Comparison of ENCODE assay signal across 15 cellular contexts in the genomic region with DNA sequence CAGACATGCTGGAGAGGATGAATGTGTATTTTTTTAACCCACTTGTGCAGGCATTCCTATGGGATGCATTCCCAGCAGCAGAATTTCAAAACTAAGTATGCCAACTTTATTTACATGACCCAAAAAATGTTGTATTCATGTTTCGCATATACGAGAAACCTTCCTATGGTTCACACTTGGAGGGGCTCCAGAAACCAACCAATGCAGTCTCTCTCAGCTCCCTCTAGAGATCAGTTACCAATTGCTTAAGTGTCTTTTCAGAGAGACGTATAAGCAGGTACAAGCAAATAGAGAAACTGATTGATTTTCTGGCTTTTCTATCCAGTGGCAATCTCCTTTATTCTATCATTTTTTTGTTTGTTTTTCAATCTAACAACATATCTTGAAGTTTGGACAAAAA. TPM values are rescaled to one million over a fixed set of nuclear protein-coding genes. Genes with fewer than 3 reads are reported as not detected.
DNase-seq lines count a peak whose midpoint lies in the region; TF ChIP-seq lines count a peak whose summit lies in the region.
"Had no signal": no experiment of that assay in that cellular context is flagged by ENCODE, and none has a peak within 500 bp of the region (broad histone marks: within the 10 kb centered on the region; RNA-seq: fewer than 3 reads in every experiment).

No MANE protein-coding gene starts in this region.

- H3K4me3 ChIP-seq in H7 (ENCODE audit: insufficient read depth, low read depth, low read length) (no peak overlapping the region), LNCaP clone FGC (ENCODE audit: low read depth, low read length) (no peak overlapping the region), osteoblast (ENCODE audit: insufficient read depth, low read length) (no peak overlapping the region), hepatocyte (no peak overlapping the region)
- H3K4me3 ChIP-seq: BLaER1 treated with 17β-estradiol and CSF1 and Interleukin-3, amounts not matched to agents 10 nM and 100 nM; MG63 had no signal

- H3K4me1 ChIP-seq in osteoblast (ENCODE audit: insufficient read depth, low read length) (peaks cover 18% of the 10 kb centered on the region), hepatocyte (ENCODE audit: insufficient read depth) (no peaks in the 10 kb centered on the region)

- H3K4me1 Mint-ChIP-seq in chondrocyte (ENCODE audit: low read depth) = peaks cover 31% of the 10 kb centered on the region

- 91% methylated on average over 3 of the region's 3 CpGs for WGBS in hepatocyte (ENCODE audit: low lambda C conversion rate, missing lambda C conversion rate)

- TF ChIP-seq CTCF in LNCaP clone FGC (IDR thresholded peaks at IDR 0.05; ENCODE audit: control insufficient read depth, extremely low read depth, insufficient read depth) (0 out of 2 replicates have a peak, but pooled peaks have one; percentile 4), chondrocyte (IDR thresholded peaks at IDR 0.05) (peak; percentile 57), osteoblast (IDR thresholded peaks at IDR 0.05; ENCODE audit: extremely low read depth, low read depth, low read length) (no peak), hepatocyte (IDR thresholded peaks at IDR 0.05; ENCODE audit: poor library complexity) (no peak)

- no peaks in the 10 kb centered on the region; the same call in 1 of the 2 replicates for H3K36me3 ChIP-seq in H7 (replicated peaks; ENCODE audit: control insufficient read depth, insufficient read depth, low read length)
- peaks cover 8% of the 10 kb centered on the region for H3K36me3 ChIP-seq in osteoblast (ENCODE audit: insufficient read depth, low read length)
- H3K36me3 ChIP-seq in hepatocyte (replicated peaks; ENCODE audit: insufficient read depth, low read depth) = no peaks in the 10 kb centered on the region

- H3K27ac Mint-ChIP-seq in chondrocyte (ENCODE audit: unreplicated experiment) = no peak overlapping the region

- H3K9me2 ChIP-seq in hepatocyte (replicated peaks; ENCODE audit: insufficient read depth) = no peaks in the 10 kb centered on the region
- H3K9me2 ChIP-seq: SK-N-SH had no signal

- H3K4me3 Mint-ChIP-seq in chondrocyte (ENCODE audit: unreplicated experiment) = no peak overlapping the region

- peaks cover 8% of the 10 kb centered on the region for H3K36me3 Mint-ChIP-seq in chondrocyte (ENCODE audit: low read depth)

- no peak overlapping the region for H2AFZ ChIP-seq in osteoblast (ENCODE audit: low read length)
- H2AFZ ChIP-seq in hepatocyte = no peak overlapping the region

- peaks cover 9% of the 10 kb centered on the region for H3K79me2 ChIP-seq in osteoblast (ENCODE audit: insufficient read depth, low read length)
- H3K79me2 ChIP-seq in hepatocyte = peaks cover 18% of the 10 kb centered on the region

- H3K27ac ChIP-seq in osteoblast (ENCODE audit: low read depth, low read length) (no peak overlapping the region), hepatocyte (no peak overlapping the region)
- H3K27ac ChIP-seq: BLaER1 treated with 17β-estradiol and CSF1 and Interleukin-3, amounts not matched to agents 10 nM and 100 nM had no signal

- peaks cover 9% of the 10 kb centered on the region for H3K9me3 Mint-ChIP-seq in chondrocyte (ENCODE audit: low read depth)

- peaks cover 11% of the 10 kb centered on the region for H4K20me1 ChIP-seq in osteoblast (ENCODE audit: insufficient read depth, low read length)
- no peaks in the 10 kb centered on the region for H4K20me1 ChIP-seq in hepatocyte (ENCODE audit: insufficient read depth, poor library complexity, severe bottlenecking)

- H3K4me2 ChIP-seq in osteoblast (ENCODE audit: insufficient read depth, low read length) (no peak overlapping the region), hepatocyte (no peak overlapping the region)
- H3K4me2 ChIP-seq: BLaER1 treated with 17β-estradiol and CSF1 and Interleukin-3, amounts not matched to agents 10 nM and 100 nM; SK-N-SH had no signal

- H3K9me3 ChIP-seq in osteoblast (ENCODE audit: low read depth, low read length) (no peaks in the 10 kb centered on the region), hepatocyte (ENCODE audit: low read depth) (no peaks in the 10 kb centered on the region)
- H3K9me3 ChIP-seq: MG63, SK-N-SH had no signal

- no peaks in the 10 kb centered on the region for H3K27me3 ChIP-seq in H7 (ENCODE audit: control insufficient read depth, insufficient read depth, low read length)
- H3K27me3 ChIP-seq in osteoblast (ENCODE audit: insufficient read depth, low read length) = no peaks in the 10 kb centered on the region
- no peaks in the 10 kb centered on the region for H3K27me3 ChIP-seq in hepatocyte
- H3K27me3 ChIP-seq: BLaER1 treated with 17β-estradiol and CSF1 and Interleukin-3, amounts not matched to agents 10 nM and 100 nM; MG63 had no signal

- DNase-seq in H7 (peak; percentile 46), LNCaP clone FGC (ENCODE audit: low read depth) (no peak), chondrocyte (ENCODE audit: low spot score) (no peak), osteoblast (ENCODE audit: insufficient read length, low spot score, missing footprints) (peak; percentile 90), C1 segment of cervical spinal cord (lab: John Stamatoyannopoulos, UW) (no peak), hepatocyte (ENCODE audit: low spot score) (no peak)
- DNase-seq in central memory CD4-positive, alpha-beta T cell = no peak
- DNase-seq in activated CD4-positive, CD25-positive, alpha-beta regulatory T cell (lab: John Stamatoyannopoulos, UW) = no peak
- DNase-seq: DMS153, MG63, NCI-H1105 treated with DMSO at 0.1 percent for 48 hours, NCI-H1930, NCI-H510A treated with DMSO at 0.1 percent for 48 hours, SK-N-SH had no signal

- no peaks in the 10 kb centered on the region for H3K27me3 Mint-ChIP-seq in chondrocyte (ENCODE audit: low read depth)

RNA-seq across cellular contexts. Expression of gene PTOV1, which starts 5.5 kb away (rescaled TPM):
- total RNA-seq in H7 (2014; rRNA removed; shearing (Covaris generic)) = 205 and 219 TPM in 2 replicates
- total RNA-seq in chondrocyte (168 to 229 TPM (median 170 TPM) in 3 replicates), osteoblast (39.4 and 43.3 TPM in 2 replicates), hepatocyte (76.4 and 114 TPM in 2 replicates)
- polyA plus RNA-seq in hepatocyte = 294 and 305 TPM in 2 replicates

RNA-seq across cellular contexts. Expression of gene PNKP, which starts 21.9 kb away (rescaled TPM):
- 76.2 and 94.7 TPM in 2 replicates for total RNA-seq in H7 (2014; rRNA removed; shearing (Covaris generic))
- 51.4 to 97.0 TPM (median 52.4 TPM) in 3 replicates for total RNA-seq in chondrocyte
- 42.1 and 43.8 TPM in 2 replicates for total RNA-seq in osteoblast
- 16.1 and 27.0 TPM in 2 replicates for total RNA-seq in hepatocyte
- 68.6 and 84.4 TPM in 2 replicates for polyA plus RNA-seq in hepatocyte

RNA-seq across cellular contexts. Expression of gene MED25, which starts 27.3 kb away (rescaled TPM):
- 49.3 and 53.5 TPM in 2 replicates for total RNA-seq in H7 (2014; rRNA removed; shearing (Covaris generic))
- total RNA-seq in chondrocyte = 40.0 to 44.6 TPM (median 40.1 TPM) in 3 replicates
- total RNA-seq in osteoblast = 19.5 and 20.9 TPM in 2 replicates
- 23.0 and 29.6 TPM in 2 replicates for total RNA-seq in hepatocyte
- polyA plus RNA-seq in hepatocyte = 83.9 and 100 TPM in 2 replicates

RNA-seq across cellular contexts. Expression of gene AKT1S1, which starts 31.7 kb away (rescaled TPM):
- 7.2 and 12.9 TPM in 2 replicates for total RNA-seq in H7 (2014; rRNA removed; shearing (Covaris generic))
- 52.0 to 70.5 TPM (median 55.8 TPM) in 3 replicates for total RNA-seq in chondrocyte
- total RNA-seq in osteoblast = 13.3 and 13.4 TPM in 2 replicates
- 15.6 and 16.3 TPM in 2 replicates for total RNA-seq in hepatocyte
- polyA plus RNA-seq in hepatocyte = 73.0 and 74.5 TPM in 2 replicates

RNA-seq across cellular contexts. Expression of gene TBC1D17, which starts 32.1 kb away (rescaled TPM):
- 10.2 and 12.6 TPM in 2 replicates for total RNA-seq in H7 (2014; rRNA removed; shearing (Covaris generic))
- 36.3 to 45.3 TPM (median 44.8 TPM) in 3 replicates for total RNA-seq in chondrocyte
- 21.4 and 26.5 TPM in 2 replicates for total RNA-seq in osteoblast
- total RNA-seq in hepatocyte = 10.7 and 13.4 TPM in 2 replicates
- 52.8 and 55.1 TPM in 2 replicates for polyA plus RNA-seq in hepatocyte

Comparison
In these comparisons a context has a peak if more than half of its experiments do, and no peak if none do; other contexts are left out.
1. DNase-seq: peak in H7 (single experiment) and osteoblast (single experiment); none in LNCaP clone FGC (single experiment), chondrocyte (single experiment), C1 segment of cervical spinal cord (0 of 14), central memory CD4-positive, alpha-beta T cell (single experiment), hepatocyte (single experiment) and activated CD4-positive, CD25-positive, alpha-beta regulatory T cell (0 of 4).
2. CTCF ChIP-seq: peak in LNCaP clone FGC (single experiment) and chondrocyte (single experiment); none in osteoblast (single experiment) and hepatocyte (single experiment).